ENCODE assay signal across 1 cellular context in genomic region chr20:63706852-63707557, GRCh38.
TF ChIP-seq lines count a peak whose summit lies in the region.

No MANE protein-coding gene starts in this region.

TF ChIP-seq in HepG2, 621 proteins besides CTCF, POLR2A, EP300 and RAD21 (continued from another document and continues in another):
- no peak for TF ChIP-seq SUZ12 (IDR thresholded peaks at IDR 0.05; ENCODE audit: low read depth, low read length)
- TF ChIP-seq ZNF841 (CRISPR knock-in tag; IDR thresholded peaks at IDR 0.05; ENCODE audit: borderline replicate concordance): 0 out of 2 replicates have a peak, but pooled peaks have one; percentile 3
- TF ChIP-seq MAFK (conservative IDR thresholded peaks at IDR 0.05 in 1 of 2, IDR thresholded peaks at IDR 0.05 in 1 of 2; ENCODE audit: low read length in 2 of 2): peak; percentile 40 to 51; a peak in 3 of 4 replicates
- no peak for TF ChIP-seq ZNF513 (CRISPR knock-in tag; conservative IDR thresholded peaks at IDR 0.05)
- no peak; the same call in 1 of the 2 replicates for TF ChIP-seq HMG20B (CRISPR knock-in tag; conservative IDR thresholded peaks at IDR 0.05)
- TF ChIP-seq GATAD2A (CRISPR knock-in tag; IDR thresholded peaks at IDR 0.05): peak; percentile 76
- peak; percentile 57; the same call in 1 of the 2 replicates for TF ChIP-seq ZMYM4 (CRISPR knock-in tag; IDR thresholded peaks at IDR 0.05)
- TF ChIP-seq MLLT10 (CRISPR knock-in tag; IDR thresholded peaks at IDR 0.05): no peak
- TF ChIP-seq ZNF83 (CRISPR knock-in tag; IDR thresholded peaks at IDR 0.05; ENCODE audit: borderline replicate concordance): no peak; the same call in 1 of the 2 replicates
- no peak for TF ChIP-seq EHMT2 (IDR thresholded peaks at IDR 0.05; ENCODE audit: borderline replicate concordance, low read depth, low read length)
- no peak for TF ChIP-seq ZNF235 (CRISPR knock-in tag; IDR thresholded peaks at IDR 0.05; ENCODE audit: borderline replicate concordance)
- TF ChIP-seq, protein P1, sequence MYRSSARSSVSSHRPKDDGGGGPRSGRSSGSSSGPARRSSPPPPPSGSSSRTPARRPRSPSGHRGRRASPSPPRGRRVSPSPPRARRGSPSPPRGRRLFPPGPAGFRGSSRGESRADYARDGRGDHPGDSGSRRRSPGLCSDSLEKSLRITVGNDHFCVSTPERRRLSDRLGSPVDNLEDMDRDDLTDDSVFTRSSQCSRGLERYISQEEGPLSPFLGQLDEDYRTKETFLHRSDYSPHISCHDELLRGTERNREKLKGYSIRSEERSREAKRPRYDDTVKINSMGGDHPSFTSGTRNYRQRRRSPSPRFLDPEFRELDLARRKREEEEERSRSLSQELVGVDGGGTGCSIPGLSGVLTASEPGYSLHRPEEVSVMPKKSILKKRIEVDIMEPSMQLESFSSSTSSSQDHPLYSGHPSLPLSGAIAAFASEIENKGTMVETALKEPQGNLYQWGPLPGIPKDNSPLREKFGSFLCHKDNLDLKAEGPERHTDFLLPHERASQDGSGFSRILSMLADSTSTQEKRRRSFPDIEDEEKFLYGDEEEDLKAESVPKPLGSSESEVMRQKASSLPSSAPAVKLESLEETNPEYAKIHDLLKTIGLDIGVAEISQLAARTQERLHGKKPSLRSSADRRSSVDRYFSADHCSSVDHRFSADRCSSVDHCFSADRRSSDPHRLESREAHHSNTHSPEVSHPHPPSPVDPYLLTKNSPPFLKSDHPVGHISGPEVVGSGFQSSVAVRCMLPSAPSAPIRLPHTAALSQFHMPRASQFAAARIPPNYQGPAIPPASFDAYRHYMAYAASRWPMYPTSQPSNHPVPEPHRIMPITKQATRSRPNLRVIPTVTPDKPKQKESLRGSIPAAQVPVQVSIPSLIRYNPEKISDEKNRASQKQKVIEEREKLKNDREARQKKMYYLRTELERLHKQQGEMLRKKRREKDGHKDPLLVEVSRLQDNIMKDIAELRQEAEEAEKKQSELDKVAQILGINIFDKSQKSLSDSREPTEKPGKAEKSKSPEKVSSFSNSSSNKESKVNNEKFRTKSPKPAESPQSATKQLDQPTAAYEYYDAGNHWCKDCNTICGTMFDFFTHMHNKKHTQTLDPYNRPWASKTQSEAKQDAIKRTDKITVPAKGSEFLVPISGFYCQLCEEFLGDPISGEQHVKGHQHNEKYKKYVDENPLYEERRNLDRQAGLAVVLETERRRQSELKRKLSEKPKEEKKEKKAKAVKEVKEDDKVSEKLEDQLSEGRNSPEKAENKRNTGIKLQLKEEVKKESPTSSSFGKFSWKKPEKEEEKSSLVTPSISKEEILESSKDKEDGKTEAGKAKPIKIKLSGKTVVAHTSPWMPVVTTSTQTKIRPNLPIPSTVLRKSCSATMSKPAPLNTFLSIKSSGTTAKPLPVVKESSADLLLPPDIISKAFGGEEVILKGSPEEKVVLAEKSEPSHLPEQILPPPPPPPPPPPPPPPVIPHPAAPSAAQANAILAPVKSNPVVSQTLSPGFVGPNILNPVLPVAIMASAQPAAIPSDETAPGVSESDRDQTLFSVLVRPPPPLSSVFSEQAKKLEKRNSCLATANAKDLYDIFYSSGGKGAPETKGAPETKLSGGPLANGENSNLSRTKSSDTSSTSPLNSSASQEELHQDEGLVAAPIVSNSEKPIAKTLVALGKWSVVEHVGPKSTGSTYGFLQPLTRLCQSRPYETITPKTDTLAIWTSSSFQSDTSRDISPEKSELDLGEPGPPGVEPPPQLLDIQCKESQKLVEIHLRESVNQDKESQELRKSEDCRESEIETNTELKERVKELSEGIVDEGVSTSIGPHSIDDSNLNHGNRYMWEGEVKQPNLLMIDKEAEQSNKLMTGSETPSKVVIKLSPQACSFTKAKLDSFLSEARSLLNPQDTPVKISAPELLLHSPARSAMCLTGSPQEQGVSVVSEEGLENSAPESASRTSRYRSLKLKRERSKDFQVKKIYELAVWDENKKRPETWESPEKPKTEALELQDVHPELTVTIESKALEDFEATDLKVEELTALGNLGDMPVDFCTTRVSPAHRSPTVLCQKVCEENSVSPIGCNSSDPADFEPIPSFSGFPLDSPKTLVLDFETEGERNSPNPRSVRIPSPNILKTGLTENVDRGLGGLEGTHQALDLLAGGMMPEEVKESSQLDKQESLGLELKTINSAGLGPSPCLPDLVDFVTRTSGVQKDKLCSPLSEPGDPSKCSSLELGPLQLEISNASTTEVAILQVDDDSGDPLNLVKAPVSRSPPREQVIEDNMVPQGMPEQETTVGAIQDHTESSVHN (CRISPR knock-in tag; IDR thresholded peaks at IDR 0.05): no peak; the same call in 1 of the 2 replicates
- TF ChIP-seq ZNF75D (CRISPR knock-in tag; IDR thresholded peaks at IDR 0.05; ENCODE audit: borderline replicate concordance): no peak
- no peak for TF ChIP-seq ZNF136 (CRISPR knock-in tag; IDR thresholded peaks at IDR 0.05; ENCODE audit: low read depth)
- no peak; the same call in 1 of the 2 replicates for TF ChIP-seq TOE1 (CRISPR knock-in tag; IDR thresholded peaks at IDR 0.05)
- TF ChIP-seq SNAI1 (CRISPR knock-in tag; IDR thresholded peaks at IDR 0.05; ENCODE audit: borderline replicate concordance): peak; percentile 44; the same call in 1 of the 2 replicates
- TF ChIP-seq RARG (CRISPR knock-in tag; IDR thresholded peaks at IDR 0.05; ENCODE audit: low read depth): no peak
- peak; percentile 93 for TF ChIP-seq KDM2A (CRISPR knock-in tag; IDR thresholded peaks at IDR 0.05; ENCODE audit: borderline replicate concordance, low read depth)
- TF ChIP-seq ZNF567 (CRISPR knock-in tag; IDR thresholded peaks at IDR 0.05; ENCODE audit: borderline replicate concordance): no peak
- no peak for TF ChIP-seq ZNF441 (CRISPR knock-in tag; IDR thresholded peaks at IDR 0.05; ENCODE audit: borderline replicate concordance)
- TF ChIP-seq, protein P2, sequence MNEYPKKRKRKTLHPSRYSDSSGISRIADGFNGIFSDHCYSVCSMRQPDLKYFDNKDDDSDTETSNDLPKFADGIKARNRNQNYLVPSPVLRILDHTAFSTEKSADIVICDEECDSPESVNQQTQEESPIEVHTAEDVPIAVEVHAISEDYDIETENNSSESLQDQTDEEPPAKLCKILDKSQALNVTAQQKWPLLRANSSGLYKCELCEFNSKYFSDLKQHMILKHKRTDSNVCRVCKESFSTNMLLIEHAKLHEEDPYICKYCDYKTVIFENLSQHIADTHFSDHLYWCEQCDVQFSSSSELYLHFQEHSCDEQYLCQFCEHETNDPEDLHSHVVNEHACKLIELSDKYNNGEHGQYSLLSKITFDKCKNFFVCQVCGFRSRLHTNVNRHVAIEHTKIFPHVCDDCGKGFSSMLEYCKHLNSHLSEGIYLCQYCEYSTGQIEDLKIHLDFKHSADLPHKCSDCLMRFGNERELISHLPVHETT (CRISPR knock-in tag; conservative IDR thresholded peaks at IDR 0.05): no peak
- no peak for TF ChIP-seq XRCC5 (optimal IDR thresholded peaks at IDR 0.05; ENCODE audit: low read length)
- no peak for TF ChIP-seq JARID2 (CRISPR knock-in tag; IDR thresholded peaks at IDR 0.05; ENCODE audit: insufficient replicate concordance)
- no peak for TF ChIP-seq BCLAF1 (IDR thresholded peaks at IDR 0.05)
- TF ChIP-seq ZNF367 (CRISPR knock-in tag; IDR thresholded peaks at IDR 0.05; ENCODE audit: borderline replicate concordance): no peak
- TF ChIP-seq SALL1 (CRISPR knock-in tag; IDR thresholded peaks at IDR 0.05): peak; percentile 74
- TF ChIP-seq, protein P3, sequence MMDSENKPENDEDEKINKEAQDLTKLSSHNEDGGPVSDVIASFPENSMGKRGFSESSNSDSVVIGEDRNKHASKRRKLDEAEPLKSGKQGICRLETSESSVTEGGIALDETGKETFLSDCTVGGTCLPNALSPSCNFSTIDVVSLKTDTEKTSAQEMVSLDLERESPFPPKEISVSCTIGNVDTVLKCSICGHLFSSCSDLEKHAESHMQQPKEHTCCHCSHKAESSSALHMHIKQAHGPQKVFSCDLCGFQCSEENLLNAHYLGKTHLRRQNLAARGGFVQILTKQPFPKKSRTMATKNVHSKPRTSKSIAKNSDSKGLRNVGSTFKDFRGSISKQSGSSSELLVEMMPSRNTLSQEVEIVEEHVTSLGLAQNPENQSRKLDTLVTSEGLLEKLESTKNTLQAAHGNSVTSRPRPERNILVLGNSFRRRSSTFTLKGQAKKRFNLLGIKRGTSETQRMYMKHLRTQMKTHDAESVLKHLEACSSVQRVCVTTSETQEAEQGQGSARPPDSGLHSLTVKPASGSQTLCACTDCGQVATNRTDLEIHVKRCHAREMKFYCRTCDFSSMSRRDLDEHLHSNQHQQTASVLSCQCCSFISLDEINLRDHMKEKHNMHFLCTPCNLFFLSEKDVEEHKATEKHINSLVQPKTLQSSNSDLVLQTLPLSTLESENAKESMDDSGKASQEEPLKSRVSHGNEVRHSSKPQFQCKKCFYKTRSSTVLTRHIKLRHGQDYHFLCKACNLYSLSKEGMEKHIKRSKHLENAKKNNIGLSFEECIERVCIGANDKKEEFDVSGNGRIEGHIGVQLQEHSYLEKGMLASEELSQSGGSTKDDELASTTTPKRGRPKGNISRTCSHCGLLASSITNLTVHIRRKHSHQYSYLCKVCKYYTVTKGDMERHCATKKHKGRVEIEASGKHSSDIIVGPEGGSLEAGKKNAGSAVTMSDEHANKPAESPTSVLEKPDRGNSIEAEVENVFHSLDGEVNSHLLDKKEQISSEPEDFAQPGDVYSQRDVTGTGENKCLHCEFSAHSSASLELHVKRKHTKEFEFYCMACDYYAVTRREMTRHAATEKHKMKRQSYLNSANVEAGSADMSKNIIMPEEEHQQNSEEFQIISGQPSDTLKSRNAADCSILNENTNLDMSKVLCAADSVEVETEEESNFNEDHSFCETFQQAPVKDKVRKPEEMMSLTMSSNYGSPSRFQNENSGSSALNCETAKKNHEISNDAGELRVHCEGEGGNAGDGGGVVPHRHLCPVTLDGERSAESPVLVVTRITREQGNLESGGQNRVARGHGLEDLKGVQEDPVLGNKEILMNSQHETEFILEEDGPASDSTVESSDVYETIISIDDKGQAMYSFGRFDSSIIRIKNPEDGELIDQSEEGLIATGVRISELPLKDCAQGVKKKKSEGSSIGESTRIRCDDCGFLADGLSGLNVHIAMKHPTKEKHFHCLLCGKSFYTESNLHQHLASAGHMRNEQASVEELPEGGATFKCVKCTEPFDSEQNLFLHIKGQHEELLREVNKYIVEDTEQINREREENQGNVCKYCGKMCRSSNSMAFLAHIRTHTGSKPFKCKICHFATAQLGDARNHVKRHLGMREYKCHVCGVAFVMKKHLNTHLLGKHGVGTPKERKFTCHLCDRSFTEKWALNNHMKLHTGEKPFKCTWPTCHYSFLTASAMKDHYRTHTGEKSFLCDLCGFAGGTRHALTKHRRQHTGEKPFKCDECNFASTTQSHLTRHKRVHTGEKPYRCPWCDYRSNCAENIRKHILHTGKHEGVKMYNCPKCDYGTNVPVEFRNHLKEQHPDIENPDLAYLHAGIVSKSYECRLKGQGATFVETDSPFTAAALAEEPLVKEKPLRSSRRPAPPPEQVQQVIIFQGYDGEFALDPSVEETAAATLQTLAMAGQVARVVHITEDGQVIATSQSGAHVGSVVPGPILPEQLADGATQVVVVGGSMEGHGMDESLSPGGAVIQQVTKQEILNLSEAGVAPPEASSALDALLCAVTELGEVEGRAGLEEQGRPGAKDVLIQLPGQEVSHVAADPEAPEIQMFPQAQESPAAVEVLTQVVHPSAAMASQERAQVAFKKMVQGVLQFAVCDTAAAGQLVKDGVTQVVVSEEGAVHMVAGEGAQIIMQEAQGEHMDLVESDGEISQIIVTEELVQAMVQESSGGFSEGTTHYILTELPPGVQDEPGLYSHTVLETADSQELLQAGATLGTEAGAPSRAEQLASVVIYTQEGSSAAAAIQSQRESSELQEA (CRISPR knock-in tag; IDR thresholded peaks at IDR 0.05; ENCODE audit: not compliant biosample characterization): no peak
